ENCODE assay signal across 11 cellular contexts in the genomic region with DNA sequence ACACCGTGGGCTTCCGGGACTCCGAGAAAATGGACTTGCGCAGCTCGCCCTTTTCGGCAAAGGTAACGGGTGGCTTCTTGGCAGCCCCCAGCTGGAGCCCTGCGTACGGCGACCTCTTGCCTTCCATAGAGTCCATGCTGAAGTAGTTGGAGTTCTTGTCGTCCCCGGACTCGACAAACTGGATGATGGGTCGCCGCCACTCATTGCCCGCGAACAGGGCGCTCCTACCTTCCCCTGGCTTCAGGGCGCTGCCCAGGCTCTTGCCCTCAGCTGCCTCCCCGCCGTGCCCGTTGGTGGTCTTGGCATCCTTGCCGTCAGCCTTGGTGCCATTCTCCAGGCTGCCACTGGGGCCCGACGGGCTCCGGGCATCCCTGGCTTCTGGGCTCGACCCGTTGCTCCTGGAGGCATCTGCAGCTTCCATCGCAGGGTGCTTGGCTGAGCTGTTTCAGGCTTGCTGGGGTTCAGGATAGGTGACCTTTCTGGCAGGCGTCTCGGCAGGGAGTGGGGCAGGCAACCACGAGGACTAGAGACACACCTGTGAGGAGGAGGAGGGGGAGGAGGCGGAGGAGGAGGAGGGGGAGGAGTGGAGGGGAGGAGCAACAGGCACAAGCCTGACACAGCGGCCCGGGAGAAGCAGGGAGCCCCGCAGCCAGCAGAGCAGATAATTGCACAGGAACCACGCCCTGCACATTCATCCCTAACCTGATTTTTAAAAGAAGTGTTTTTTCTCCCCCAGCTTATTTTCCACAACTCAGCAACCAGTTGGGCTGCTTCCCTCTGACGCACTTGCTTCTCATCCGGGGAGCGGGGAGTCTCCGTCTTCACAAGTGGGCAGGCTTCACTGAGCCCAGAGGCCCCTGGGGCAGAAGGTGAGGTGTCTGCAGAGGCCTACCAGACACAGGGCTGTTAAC. TPM values are rescaled to one million over a fixed set of nuclear protein-coding genes. Genes with fewer than 3 reads are reported as not detected.
DNase-seq lines count a peak whose midpoint lies in the region; ATAC-seq, FAIRE-seq and TF ChIP-seq lines count a peak whose summit lies in the region.
"Had no signal": no experiment of that assay in that cellular context is flagged by ENCODE, and none has a peak within 500 bp of the region (broad histone marks: within the 10 kb centered on the region; RNA-seq: fewer than 3 reads in every experiment).

A gene with protein sequence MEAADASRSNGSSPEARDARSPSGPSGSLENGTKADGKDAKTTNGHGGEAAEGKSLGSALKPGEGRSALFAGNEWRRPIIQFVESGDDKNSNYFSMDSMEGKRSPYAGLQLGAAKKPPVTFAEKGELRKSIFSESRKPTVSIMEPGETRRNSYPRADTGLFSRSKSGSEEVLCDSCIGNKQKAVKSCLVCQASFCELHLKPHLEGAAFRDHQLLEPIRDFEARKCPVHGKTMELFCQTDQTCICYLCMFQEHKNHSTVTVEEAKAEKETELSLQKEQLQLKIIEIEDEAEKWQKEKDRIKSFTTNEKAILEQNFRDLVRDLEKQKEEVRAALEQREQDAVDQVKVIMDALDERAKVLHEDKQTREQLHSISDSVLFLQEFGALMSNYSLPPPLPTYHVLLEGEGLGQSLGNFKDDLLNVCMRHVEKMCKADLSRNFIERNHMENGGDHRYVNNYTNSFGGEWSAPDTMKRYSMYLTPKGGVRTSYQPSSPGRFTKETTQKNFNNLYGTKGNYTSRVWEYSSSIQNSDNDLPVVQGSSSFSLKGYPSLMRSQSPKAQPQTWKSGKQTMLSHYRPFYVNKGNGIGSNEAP (minus strand): TSS at position 503 of the 911 bp plus-strand sequence. CDS start 82 bp downstream, at position 421.

- H3K9me3 ChIP-seq in small intestine (ENCODE audit: control insufficient read depth, low read depth) = no peaks in the 10 kb centered on the region

- peak; percentile 28 for DNase-seq in NCI-H2171 treated with DMSO at 0.1 percent for 48 hours (lab: John Stamatoyannopoulos, UW)
- DNase-seq in NCI-H2171 (lab: John Stamatoyannopoulos, UW) = no peak
- peak; percentile 72 for DNase-seq in NCI-H748 (lab: John Stamatoyannopoulos, UW; ENCODE audit: unreplicated experiment)
- peak; percentile 16 for DNase-seq in glutamatergic neuron
- peak; percentile 63 for DNase-seq in small intestine
- DNase-seq in SHP77 treated with DMSO at 0.1 percent for 48 hours (lab: John Stamatoyannopoulos, UW) = no peak
- no peak for DNase-seq in T-helper 1 cell
- DNase-seq: NCI-H1694 had no signal

- H3K27me3 Mint-ChIP-seq in glutamatergic neuron (ENCODE audit: unreplicated experiment) = peaks cover 19% of the 10 kb centered on the region

- no peak for TF ChIP-seq CTCF in glutamatergic neuron (IDR thresholded peaks at IDR 0.05; ENCODE audit: partially characterized antibody, unreplicated experiment)

- peaks cover 4% of the 10 kb centered on the region for H3K9me3 Mint-ChIP-seq in glutamatergic neuron (ENCODE audit: unreplicated experiment)

- FAIRE-seq in small intestine (lab: Jason Lieb, UNC) = no peak

- H3K36me3 Mint-ChIP-seq in glutamatergic neuron (ENCODE audit: unreplicated experiment) = no peaks in the 10 kb centered on the region

- H3K4me3 ChIP-seq in small intestine (ENCODE audit: low read depth in 1 of 2, low read length in 2 of 2) = no peak within 1 kb of the TSS
- H3K4me3 ChIP-seq: dorsolateral prefrontal cortex had no signal

- H3K27ac ChIP-seq in small intestine (ENCODE audit: low read depth in 1 of 2, low read length in 1 of 2) = no peak within 1 kb of the TSS
- H3K27ac ChIP-seq: dorsolateral prefrontal cortex had no signal

- no peaks in the 10 kb centered on the region for H3K4me1 ChIP-seq in small intestine (ENCODE audit: control insufficient read depth in 2 of 2, insufficient read depth in 1 of 2, low read depth in 1 of 2, low read length in 1 of 2)

- H3K27me3 ChIP-seq in small intestine (ENCODE audit: control insufficient read depth in 2 of 2, insufficient read depth in 2 of 2, low read length in 2 of 2) = no peaks in the 10 kb centered on the region

- ATAC-seq in GM19395 (IDR thresholded peaks at IDR 0.05; ENCODE audit: unreplicated experiment) = no peak

- H3K27ac Mint-ChIP-seq in glutamatergic neuron (ENCODE audit: unreplicated experiment) = no peak within 1 kb of the TSS

- H3K4me1 Mint-ChIP-seq in glutamatergic neuron (ENCODE audit: low read depth, unreplicated experiment) = no peaks in the 10 kb centered on the region

- WGBS in small intestine, 3 donors = 52 to 73% (median 65%) methylated on average over 40 to 41 of the region's 41 CpGs

- H3K4me3 Mint-ChIP-seq in glutamatergic neuron (ENCODE audit: unreplicated experiment) = no peak within 1 kb of the TSS

- no peaks in the 10 kb centered on the region for H3K36me3 ChIP-seq in small intestine (ENCODE audit: control insufficient read depth in 2 of 2, insufficient read depth in 2 of 2, low read length in 2 of 2)

RNA-seq across cellular contexts. Expression of the gene that starts here (rescaled TPM):
- total RNA-seq in glutamatergic neuron (ENCODE audit: unreplicated experiment) = not detected
- polyA plus RNA-seq in small intestine = 10 to 100 TPM in 1 of 3 donors, 1 to 10 TPM in 2; 1.1 to 10.3 (median 2.3) TPM
- total RNA-seq: T-helper 1 cell treated with Interleukin-12 subunit alpha and Interleukin-12 subunit beta and Interleukin-4 antibody, amounts not matched to agents 30 ng/mL and 1 ng/mL, for 36 hours had no signal

Comparison
In these comparisons a context has a peak if more than half of its experiments do, and no peak if none do; other contexts are left out.
1. DNase-seq: peak in NCI-H2171 treated with DMSO at 0.1 percent for 48 hours (single experiment), NCI-H748 (single experiment) and small intestine (single experiment); none in NCI-H2171 (single experiment), SHP77 treated with DMSO at 0.1 percent for 48 hours (single experiment) and T-helper 1 cell (0 of 5).
2. Peak in DNase-seq in glutamatergic neuron; RNA of the gene not detected or under 1 TPM.